In genomic region chr18:12306752-12307151, GRCh38 we compare ENCODE assay signal across 11 cellular contexts. TPM values are rescaled to one million over a fixed set of nuclear protein-coding genes. Genes with fewer than 3 reads are reported as not detected.
A peak's percentile ranks its signal among the peaks of the same experiment; 100 is the strongest.
DNase-seq lines count a peak whose midpoint lies in the region; ATAC-seq, FAIRE-seq and TF ChIP-seq lines count a peak whose summit lies in the region.
"Had no signal": no experiment of that assay in that cellular context is flagged by ENCODE, and none has a peak within 500 bp of the region (broad histone marks: within the 10 kb centered on the region; RNA-seq: fewer than 3 reads in every experiment).

No MANE protein-coding gene starts in this region.

- peaks cover 21% of the 10 kb centered on the region for H3K4me1 ChIP-seq in astrocyte (ENCODE audit: insufficient read depth, low read length)

- peaks cover 6% of the 10 kb centered on the region for H3K9me3 Mint-ChIP-seq in T-helper 1 cell treated with Interleukin-12 subunit alpha and Interleukin-12 subunit beta and Interleukin-4 antibody, amounts not matched to agents 30 μg/mL and 1 μg/mL, for 36 hours
- H3K9me3 Mint-ChIP-seq in astrocyte (ENCODE audit: unreplicated experiment) = peaks cover 1% of the 10 kb centered on the region
- peaks cover 3% of the 10 kb centered on the region for H3K9me3 Mint-ChIP-seq in stimulated activated effector memory CD8-positive, alpha-beta T cell treated with anti-CD3 and anti-CD28 coated beads, Interleukin-12 subunit alpha, Interleukin-12 subunit beta, amount 100 ng/mL, for 72 hours

- no peak for ATAC-seq in stimulated activated effector memory CD8-positive, alpha-beta T cell treated with anti-CD3 and anti-CD28 coated beads, Interleukin-12 subunit alpha, Interleukin-12 subunit beta, amount 100 ng/mL, for 72 hours
- ATAC-seq: A549 had no signal

- no peak for DNase-seq in T-helper 1 cell
- DNase-seq in astrocyte (ENCODE audit: low read depth) = no peak
- DNase-seq in stimulated activated effector memory CD8-positive, alpha-beta T cell treated with anti-CD3 and anti-CD28 coated beads, Interleukin-12 subunit alpha, Interleukin-12 subunit beta, amount 100 ng/mL, for 72 hours (ENCODE audit: low spot score in 2 of 2) = no peak
- DNase-seq in stimulated activated CD4-positive, alpha-beta T cell treated with anti-CD3 and anti-CD28 coated beads, Interleukin-1b, Interleukin-23, amount 100 ng/mL, for 48 hours = no peak
- DNase-seq in HEK293T (ENCODE audit: extremely low spot score) = no peak
- no peak for DNase-seq in NCI-H2107 treated with DMSO at 0.1 percent for 48 hours (lab: John Stamatoyannopoulos, UW; ENCODE audit: unreplicated experiment)
- DNase-seq: activated CD4-positive, alpha-beta T cell treated with anti-CD3 and anti-CD28 coated beads, Interleukin-2, amount 50 U/mL, for 1 hour; head of caudate nucleus had no signal

- peak overlapping the region; percentile 71 for H3K4me3 Mint-ChIP-seq in T-helper 1 cell treated with Interleukin-12 subunit alpha and Interleukin-12 subunit beta and Interleukin-4 antibody, amounts not matched to agents 30 μg/mL and 1 μg/mL, for 36 hours
- H3K4me3 Mint-ChIP-seq in astrocyte (ENCODE audit: unreplicated experiment) = peak overlapping the region; percentile 95
- peak overlapping the region; percentile 68 for H3K4me3 Mint-ChIP-seq in stimulated activated effector memory CD8-positive, alpha-beta T cell treated with anti-CD3 and anti-CD28 coated beads, Interleukin-12 subunit alpha, Interleukin-12 subunit beta, amount 100 ng/mL, for 72 hours

- POLR2A ChIA-PET in HEK293T (lab: Yijun Ruan, JAX) = interaction anchor here (2.5 kb wide), 1 partner anchor 13 kb away, joined by 9 read pairs; no protein-coding TSS in a partner anchor

- peak overlapping the region; percentile 6 for H3K27ac Mint-ChIP-seq in T-helper 1 cell treated with Interleukin-12 subunit alpha and Interleukin-12 subunit beta and Interleukin-4 antibody, amounts not matched to agents 30 μg/mL and 1 μg/mL, for 36 hours
- peak overlapping the region; percentile 99 for H3K27ac Mint-ChIP-seq in astrocyte (ENCODE audit: unreplicated experiment)
- peak overlapping the region; percentile 33 for H3K27ac Mint-ChIP-seq in stimulated activated effector memory CD8-positive, alpha-beta T cell treated with anti-CD3 and anti-CD28 coated beads, Interleukin-12 subunit alpha, Interleukin-12 subunit beta, amount 100 ng/mL, for 72 hours

- H3K36me3 ChIP-seq in astrocyte (ENCODE audit: insufficient read depth, low read length) = peaks cover 19% of the 10 kb centered on the region

- peaks cover 34% of the 10 kb centered on the region for H4K20me1 ChIP-seq in astrocyte (ENCODE audit: insufficient read depth, low read length)

- H3K9me3 ChIP-seq in astrocyte (ENCODE audit: insufficient read depth, low read depth, low read length) = no peaks in the 10 kb centered on the region
- no peaks in the 10 kb centered on the region for H3K9me3 ChIP-seq in iPS-18c (ENCODE audit: control insufficient read depth, insufficient read depth, low read length)

- H3K27ac ChIP-seq in astrocyte (ENCODE audit: low read depth, low read length) = peak overlapping the region; percentile 10

- H3K9ac ChIP-seq in astrocyte (ENCODE audit: low read length) = peak overlapping the region; percentile 85

- no peak for FAIRE-seq in astrocyte (lab: Jason Lieb, UNC)
- FAIRE-seq: A549 had no signal

- H3K4me1 Mint-ChIP-seq in T-helper 1 cell treated with Interleukin-12 subunit alpha and Interleukin-12 subunit beta and Interleukin-4 antibody, amounts not matched to agents 30 μg/mL and 1 μg/mL, for 36 hours (ENCODE audit: low read depth) = peaks cover 12% of the 10 kb centered on the region
- peaks cover 23% of the 10 kb centered on the region for H3K4me1 Mint-ChIP-seq in astrocyte (ENCODE audit: low read depth, unreplicated experiment)
- peaks cover 18% of the 10 kb centered on the region for H3K4me1 Mint-ChIP-seq in stimulated activated effector memory CD8-positive, alpha-beta T cell treated with anti-CD3 and anti-CD28 coated beads, Interleukin-12 subunit alpha, Interleukin-12 subunit beta, amount 100 ng/mL, for 72 hours

- H2AFZ ChIP-seq in astrocyte (ENCODE audit: low read depth, low read length) = no peak overlapping the region

- TF ChIP-seq CTCF in astrocyte (IDR thresholded peaks at IDR 0.05; ENCODE audit: insufficient read depth, low read depth, low read length) = no peak

- peaks cover 67% of the 10 kb centered on the region for H3K79me2 ChIP-seq in astrocyte (ENCODE audit: insufficient read depth, low read length)

- peak overlapping the region; percentile 82 for H3K4me3 ChIP-seq in astrocyte (ENCODE audit: insufficient read depth, low read depth, low read length)
- H3K4me3 ChIP-seq in iPS-18c (ENCODE audit: insufficient read depth, low read depth, low read length) = peak overlapping the region; percentile 55; the same call in 1 of the 2 replicates

- H3K27me3 Mint-ChIP-seq in T-helper 1 cell treated with Interleukin-12 subunit alpha and Interleukin-12 subunit beta and Interleukin-4 antibody, amounts not matched to agents 30 μg/mL and 1 μg/mL, for 36 hours (ENCODE audit: low read depth) = peaks cover 51% of the 10 kb centered on the region
- H3K27me3 Mint-ChIP-seq in astrocyte (ENCODE audit: low read depth, unreplicated experiment) = peaks cover 2% of the 10 kb centered on the region

- H3K27me3 ChIP-seq in astrocyte (ENCODE audit: insufficient read depth, low read length) = no peaks in the 10 kb centered on the region

- CTCF ChIA-PET in HEK293T (lab: Yijun Ruan, JAX) = no interaction called here

- H3K4me2 ChIP-seq in astrocyte (ENCODE audit: low read length) = peak overlapping the region; percentile 98

- H3K36me3 Mint-ChIP-seq in T-helper 1 cell treated with Interleukin-12 subunit alpha and Interleukin-12 subunit beta and Interleukin-4 antibody, amounts not matched to agents 30 μg/mL and 1 μg/mL, for 36 hours (ENCODE audit: low read depth) = peaks cover 13% of the 10 kb centered on the region
- peaks cover 18% of the 10 kb centered on the region for H3K36me3 Mint-ChIP-seq in astrocyte (ENCODE audit: low read depth, unreplicated experiment)
- peaks cover 4% of the 10 kb centered on the region for H3K36me3 Mint-ChIP-seq in stimulated activated effector memory CD8-positive, alpha-beta T cell treated with anti-CD3 and anti-CD28 coated beads, Interleukin-12 subunit alpha, Interleukin-12 subunit beta, amount 100 ng/mL, for 72 hours

TF ChIP-seq in HEK293T, 16 proteins besides CTCF, POLR2A, EP300 and RAD21:
- TF ChIP-seq TARDBP (IDR thresholded peaks at IDR 0.05) (no peak), HDGF (IDR thresholded peaks at IDR 0.05; ENCODE audit: borderline replicate concordance) (no peak), ELF4 (IDR thresholded peaks at IDR 0.05) (no peak), ZNF384 (IDR thresholded peaks at IDR 0.05) (no peak), L3MBTL2 (conservative IDR thresholded peaks at IDR 0.05) (no peak), LEF1 (IDR thresholded peaks at IDR 0.05; ENCODE audit: borderline replicate concordance) (no peak), SP1 (IDR thresholded peaks at IDR 0.05) (no peak), PKNOX1 (IDR thresholded peaks at IDR 0.05) (no peak), FOXK2 (IDR thresholded peaks at IDR 0.05) (no peak), FOXA1 (IDR thresholded peaks at IDR 0.05) (no peak), CTBP1 (IDR thresholded peaks at IDR 0.05; ENCODE audit: borderline replicate concordance) (no peak), SUZ12 (IDR thresholded peaks at IDR 0.05) (no peak), BHLHE40 (IDR thresholded peaks at IDR 0.05; ENCODE audit: borderline replicate concordance) (no peak), ARNT (IDR thresholded peaks at IDR 0.05) (no peak), NFRKB (IDR thresholded peaks at IDR 0.05) (no peak), FOXM1 (IDR thresholded peaks at IDR 0.05; ENCODE audit: borderline replicate concordance) (no peak)

RNA-seq across cellular contexts. Expression of gene TUBB6, which starts 1.3 kb away (rescaled TPM):
- 485 and 528 TPM in 2 replicates for total RNA-seq in astrocyte

RNA-seq across cellular contexts. Expression of gene CIDEA, which starts 52.6 kb away (rescaled TPM):
- 0.43 TPM in 1 of 2 replicates, not detected in the other for total RNA-seq in astrocyte

Comparison
In these comparisons a context has a peak if more than half of its experiments do, and no peak if none do; other contexts are left out.
1. H3K27ac Mint-ChIP-seq: peak in every context shown above with its lines; median percentile 99 in astrocyte; 33 in stimulated activated effector memory CD8-positive, alpha-beta T cell treated with anti-CD3 and anti-CD28 coated beads, Interleukin-12 subunit alpha, Interleukin-12 subunit beta, amount 100 ng/mL, for 72 hours; 6 in T-helper 1 cell treated with Interleukin-12 subunit alpha and Interleukin-12 subunit beta and Interleukin-4 antibody, amounts not matched to agents 30 μg/mL and 1 μg/mL, for 36 hours.